In the genomic region with DNA sequence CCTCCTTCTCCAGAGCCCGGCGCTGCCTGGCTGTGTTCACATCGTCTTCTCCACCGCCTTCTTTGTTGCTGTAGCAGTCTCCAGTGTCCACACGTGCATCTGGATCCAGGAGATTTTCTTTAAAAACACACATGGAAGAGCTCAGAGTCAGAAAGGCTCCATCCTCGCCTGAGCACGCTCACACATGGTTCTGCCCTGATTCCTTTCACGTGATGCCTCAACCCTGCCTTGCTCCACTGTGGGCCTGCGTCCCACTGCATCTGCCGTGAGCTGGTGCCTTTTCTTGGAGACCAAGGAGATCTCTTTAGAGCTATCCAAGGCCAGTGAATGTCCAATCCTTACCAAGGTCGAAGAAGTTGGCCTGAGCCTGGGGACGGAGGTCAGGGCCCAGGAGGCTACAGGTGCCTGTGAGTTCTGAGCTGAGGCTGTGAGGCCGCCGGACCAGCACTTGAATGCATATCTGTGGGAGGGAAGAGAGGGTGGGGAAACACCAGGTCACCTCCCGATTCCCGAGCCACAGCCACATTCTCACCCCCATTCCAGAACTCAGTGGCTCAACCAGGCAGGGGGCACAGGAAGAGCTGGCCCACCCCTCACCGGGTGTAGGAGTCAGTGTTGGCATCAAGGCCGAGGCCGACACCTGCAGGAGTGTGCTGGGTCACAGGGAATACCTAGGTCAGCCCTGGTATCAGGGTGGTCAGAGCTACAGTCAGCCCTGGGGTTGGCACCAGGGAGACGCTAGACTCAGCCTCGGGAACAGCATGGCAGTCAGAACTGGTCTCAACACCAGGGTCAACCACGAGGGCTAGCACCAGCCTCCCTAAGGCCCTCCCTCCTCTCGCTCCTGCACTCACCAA, we compare ENCODE assay signal across 2 cellular contexts.
TF ChIP-seq lines count a peak whose summit lies in the region.

No MANE protein-coding gene starts in this region.

TF ChIP-seq in A549, 52 proteins besides CTCF, POLR2A, EP300 and RAD21:
- TF ChIP-seq RNF2 (IDR thresholded peaks at IDR 0.05; ENCODE audit: borderline replicate concordance, low read depth), result no peak
- no peak for TF ChIP-seq ZFP36 (IDR thresholded peaks at IDR 0.05; ENCODE audit: borderline replicate concordance, partially characterized antibody)
- no peak for TF ChIP-seq ZSCAN20 (CRISPR knock-in tag; IDR thresholded peaks at IDR 0.05)
- TF ChIP-seq JUNB (IDR thresholded peaks at IDR 0.05), result no peak
- TF ChIP-seq HOXA7 (CRISPR knock-in tag; IDR thresholded peaks at IDR 0.05), result no peak
- no peak for TF ChIP-seq JUN (IDR thresholded peaks at IDR 0.05)
- TF ChIP-seq EHF (CRISPR knock-in tag; IDR thresholded peaks at IDR 0.05), result no peak
- no peak for TF ChIP-seq CHD4 (IDR thresholded peaks at IDR 0.05; ENCODE audit: borderline replicate concordance)
- TF ChIP-seq, protein P1, sequence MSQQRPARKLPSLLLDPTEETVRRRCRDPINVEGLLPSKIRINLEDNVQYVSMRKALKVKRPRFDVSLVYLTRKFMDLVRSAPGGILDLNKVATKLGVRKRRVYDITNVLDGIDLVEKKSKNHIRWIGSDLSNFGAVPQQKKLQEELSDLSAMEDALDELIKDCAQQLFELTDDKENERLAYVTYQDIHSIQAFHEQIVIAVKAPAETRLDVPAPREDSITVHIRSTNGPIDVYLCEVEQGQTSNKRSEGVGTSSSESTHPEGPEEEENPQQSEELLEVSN (IDR thresholded peaks at IDR 0.05; ENCODE audit: borderline replicate concordance, low read depth), result no peak
- TF ChIP-seq, protein P2, sequence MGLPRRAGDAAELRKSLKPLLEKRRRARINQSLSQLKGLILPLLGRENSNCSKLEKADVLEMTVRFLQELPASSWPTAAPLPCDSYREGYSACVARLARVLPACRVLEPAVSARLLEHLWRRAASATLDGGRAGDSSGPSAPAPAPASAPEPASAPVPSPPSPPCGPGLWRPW (IDR thresholded peaks at IDR 0.05), result no peak
- TF ChIP-seq FOXS1 (CRISPR knock-in tag; IDR thresholded peaks at IDR 0.05), result no peak

TF ChIP-seq in GM23338, 12 proteins besides CTCF, POLR2A, EP300 and RAD21:
- TF ChIP-seq, protein P3, sequence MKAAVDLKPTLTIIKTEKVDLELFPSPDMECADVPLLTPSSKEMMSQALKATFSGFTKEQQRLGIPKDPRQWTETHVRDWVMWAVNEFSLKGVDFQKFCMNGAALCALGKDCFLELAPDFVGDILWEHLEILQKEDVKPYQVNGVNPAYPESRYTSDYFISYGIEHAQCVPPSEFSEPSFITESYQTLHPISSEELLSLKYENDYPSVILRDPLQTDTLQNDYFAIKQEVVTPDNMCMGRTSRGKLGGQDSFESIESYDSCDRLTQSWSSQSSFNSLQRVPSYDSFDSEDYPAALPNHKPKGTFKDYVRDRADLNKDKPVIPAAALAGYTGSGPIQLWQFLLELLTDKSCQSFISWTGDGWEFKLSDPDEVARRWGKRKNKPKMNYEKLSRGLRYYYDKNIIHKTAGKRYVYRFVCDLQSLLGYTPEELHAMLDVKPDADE (IDR thresholded peaks at IDR 0.05), result no peak
- no peak for TF ChIP-seq POLR2AphosphoS5 (IDR thresholded peaks at IDR 0.05; ENCODE audit: low read depth)
